1 cellular context compared by ENCODE assay signal in the genomic region with DNA sequence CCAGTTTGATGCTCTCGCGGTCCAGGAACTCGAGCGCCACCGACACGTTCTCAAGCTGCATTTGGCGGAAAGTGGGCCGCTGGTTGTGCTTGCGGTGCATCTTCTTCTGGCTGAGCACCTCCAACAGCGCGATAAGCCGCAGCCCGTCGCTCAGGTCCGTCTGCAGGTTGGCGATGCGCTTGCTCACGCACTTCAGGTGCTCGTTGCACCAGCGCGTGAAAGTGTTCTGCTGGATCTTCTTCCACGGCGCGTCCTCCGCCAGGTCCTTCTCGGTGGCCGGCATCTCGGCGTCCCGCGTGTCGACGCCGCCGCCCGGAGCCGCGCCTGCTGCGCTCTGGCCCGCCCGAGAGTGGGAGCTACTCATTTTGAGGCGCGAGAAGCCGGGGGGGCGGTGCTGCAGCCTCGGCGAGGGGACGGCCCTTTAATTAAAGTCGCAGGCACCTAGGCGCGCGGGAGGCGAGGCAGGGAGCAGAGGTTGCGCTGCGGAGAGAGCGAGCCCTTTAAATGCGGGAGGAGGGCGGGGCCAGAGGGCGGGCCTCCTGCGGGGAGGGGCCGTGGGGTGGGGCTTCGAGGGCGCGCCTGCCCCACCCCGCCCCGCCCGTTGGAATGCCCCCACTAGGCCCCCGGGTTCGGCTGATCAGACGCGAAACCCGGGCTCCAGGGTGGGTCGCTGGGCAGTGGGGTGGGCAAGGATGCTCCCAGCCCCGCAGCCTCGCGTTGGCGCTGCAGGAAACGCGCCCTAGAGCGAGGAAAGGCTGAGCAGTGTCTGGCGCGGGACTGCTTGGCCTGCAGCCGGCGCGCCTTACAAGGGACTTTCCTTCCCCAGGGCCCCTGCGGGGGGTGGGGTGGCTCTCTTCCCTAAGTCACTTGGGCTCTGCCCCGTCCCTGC.
TF ChIP-seq lines count a peak whose summit lies in the region.

No MANE protein-coding gene starts in this region.

TF ChIP-seq in HepG2, 621 proteins besides CTCF, POLR2A, EP300 and RAD21 (continued from another document and continues in another):
- TF ChIP-seq GMEB1 (CRISPR knock-in tag; IDR thresholded peaks at IDR 0.05; ENCODE audit: borderline replicate concordance) (peak; percentile 48; the same call in 1 of the 2 replicates), NFKB2 (CRISPR knock-in tag; IDR thresholded peaks at IDR 0.05; ENCODE audit: borderline replicate concordance) (peak; percentile 46; the same call in 1 of the 2 replicates), POGK (CRISPR knock-in tag; conservative IDR thresholded peaks at IDR 0.05) (peak; percentile 63; the same call in 1 of the 2 replicates), ZNF205 (CRISPR knock-in tag; IDR thresholded peaks at IDR 0.05) (0 out of 2 replicates have a peak, but pooled peaks have one; percentile 52), MEF2D (CRISPR knock-in tag; IDR thresholded peaks at IDR 0.05) (0 out of 2 replicates have a peak, but pooled peaks have one; percentile 26), ZNF614 (CRISPR knock-in tag; IDR thresholded peaks at IDR 0.05; ENCODE audit: borderline replicate concordance) (peak; percentile 48; the same call in 1 of the 2 replicates), ZNF710 (CRISPR knock-in tag; IDR thresholded peaks at IDR 0.05; ENCODE audit: borderline replicate concordance) (peak; percentile 60; the same call in 1 of the 2 replicates), GATAD2A (CRISPR knock-in tag; IDR thresholded peaks at IDR 0.05) (peak; percentile 8; the same call in 1 of the 2 replicates), ZNF317 (CRISPR knock-in tag; IDR thresholded peaks at IDR 0.05) (0 out of 2 replicates have a peak, but pooled peaks have one; percentile 20), ZNF350 (CRISPR knock-in tag; IDR thresholded peaks at IDR 0.05; ENCODE audit: borderline replicate concordance, low read depth) (peak; percentile 46; the same call in 1 of the 2 replicates), ZXDC (CRISPR knock-in tag; IDR thresholded peaks at IDR 0.05) (peak; percentile 39; the same call in 1 of the 2 replicates), SP5 (CRISPR knock-in tag; IDR thresholded peaks at IDR 0.05; ENCODE audit: borderline replicate concordance, low read depth) (peak; percentile 65; the same call in 1 of the 2 replicates), PHF21A (CRISPR knock-in tag; IDR thresholded peaks at IDR 0.05) (peak; percentile 64), SAFB2 (CRISPR knock-in tag; IDR thresholded peaks at IDR 0.05; ENCODE audit: borderline replicate concordance, low read depth) (0 out of 2 replicates have a peak, but pooled peaks have one; percentile 79), SPEN (CRISPR knock-in tag; IDR thresholded peaks at IDR 0.05; ENCODE audit: low read depth) (peak; percentile 48; the same call in 1 of the 2 replicates), ZNF788 (CRISPR knock-in tag; IDR thresholded peaks at IDR 0.05; ENCODE audit: borderline replicate concordance) (peak; percentile 36; the same call in 1 of the 2 replicates), ZNF747 (CRISPR knock-in tag; IDR thresholded peaks at IDR 0.05; ENCODE audit: borderline replicate concordance) (peak; percentile 33; the same call in 1 of the 2 replicates), SMC3 (IDR thresholded peaks at IDR 0.05; ENCODE audit: low read length) (no peak), ZNF232 (CRISPR knock-in tag; IDR thresholded peaks at IDR 0.05; ENCODE audit: borderline replicate concordance) (no peak), ZNF18 (CRISPR knock-in tag; IDR thresholded peaks at IDR 0.05; ENCODE audit: insufficient replicate concordance) (peak; percentile 46), ZNF703 (CRISPR knock-in tag; IDR thresholded peaks at IDR 0.05; ENCODE audit: borderline replicate concordance) (no peak), NFKBIZ (CRISPR knock-in tag; IDR thresholded peaks at IDR 0.05) (no peak), NCOA2 (CRISPR knock-in tag; IDR thresholded peaks at IDR 0.05) (0 out of 2 replicates have a peak, but pooled peaks have one; percentile 23), ZBTB20 (CRISPR knock-in tag; IDR thresholded peaks at IDR 0.05; ENCODE audit: borderline replicate concordance, low read depth) (0 out of 2 replicates have a peak, but pooled peaks have one; percentile 38), ZFX (CRISPR knock-in tag; IDR thresholded peaks at IDR 0.05; ENCODE audit: low read depth) (peak; percentile 61), HINFP (CRISPR knock-in tag; IDR thresholded peaks at IDR 0.05; ENCODE audit: low read depth) (no peak), IKZF5 (CRISPR knock-in tag; IDR thresholded peaks at IDR 0.05) (peak; percentile 69; the same call in 1 of the 2 replicates), MYNN (CRISPR knock-in tag; IDR thresholded peaks at IDR 0.05; ENCODE audit: low read depth) (0 out of 2 replicates have a peak, but pooled peaks have one; percentile 42), ZNF839 (CRISPR knock-in tag; IDR thresholded peaks at IDR 0.05; ENCODE audit: borderline replicate concordance) (no peak), ZFP36 (IDR thresholded peaks at IDR 0.05; ENCODE audit: borderline replicate concordance, low read depth, low read length, partially characterized antibody) (no peak)
- TF ChIP-seq, protein P1, sequence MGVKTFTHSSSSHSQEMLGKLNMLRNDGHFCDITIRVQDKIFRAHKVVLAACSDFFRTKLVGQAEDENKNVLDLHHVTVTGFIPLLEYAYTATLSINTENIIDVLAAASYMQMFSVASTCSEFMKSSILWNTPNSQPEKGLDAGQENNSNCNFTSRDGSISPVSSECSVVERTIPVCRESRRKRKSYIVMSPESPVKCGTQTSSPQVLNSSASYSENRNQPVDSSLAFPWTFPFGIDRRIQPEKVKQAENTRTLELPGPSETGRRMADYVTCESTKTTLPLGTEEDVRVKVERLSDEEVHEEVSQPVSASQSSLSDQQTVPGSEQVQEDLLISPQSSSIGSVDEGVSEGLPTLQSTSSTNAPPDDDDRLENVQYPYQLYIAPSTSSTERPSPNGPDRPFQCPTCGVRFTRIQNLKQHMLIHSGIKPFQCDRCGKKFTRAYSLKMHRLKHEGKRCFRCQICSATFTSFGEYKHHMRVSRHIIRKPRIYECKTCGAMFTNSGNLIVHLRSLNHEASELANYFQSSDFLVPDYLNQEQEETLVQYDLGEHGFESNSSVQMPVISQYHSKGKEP (CRISPR knock-in tag; IDR thresholded peaks at IDR 0.05), result no peak
- TF ChIP-seq, protein P2, sequence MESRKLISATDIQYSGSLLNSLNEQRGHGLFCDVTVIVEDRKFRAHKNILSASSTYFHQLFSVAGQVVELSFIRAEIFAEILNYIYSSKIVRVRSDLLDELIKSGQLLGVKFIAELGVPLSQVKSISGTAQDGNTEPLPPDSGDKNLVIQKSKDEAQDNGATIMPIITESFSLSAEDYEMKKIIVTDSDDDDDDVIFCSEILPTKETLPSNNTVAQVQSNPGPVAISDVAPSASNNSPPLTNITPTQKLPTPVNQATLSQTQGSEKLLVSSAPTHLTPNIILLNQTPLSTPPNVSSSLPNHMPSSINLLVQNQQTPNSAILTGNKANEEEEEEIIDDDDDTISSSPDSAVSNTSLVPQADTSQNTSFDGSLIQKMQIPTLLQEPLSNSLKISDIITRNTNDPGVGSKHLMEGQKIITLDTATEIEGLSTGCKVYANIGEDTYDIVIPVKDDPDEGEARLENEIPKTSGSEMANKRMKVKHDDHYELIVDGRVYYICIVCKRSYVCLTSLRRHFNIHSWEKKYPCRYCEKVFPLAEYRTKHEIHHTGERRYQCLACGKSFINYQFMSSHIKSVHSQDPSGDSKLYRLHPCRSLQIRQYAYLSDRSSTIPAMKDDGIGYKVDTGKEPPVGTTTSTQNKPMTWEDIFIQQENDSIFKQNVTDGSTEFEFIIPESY (CRISPR knock-in tag; IDR thresholded peaks at IDR 0.05), result no peak
- TF ChIP-seq, protein P3, sequence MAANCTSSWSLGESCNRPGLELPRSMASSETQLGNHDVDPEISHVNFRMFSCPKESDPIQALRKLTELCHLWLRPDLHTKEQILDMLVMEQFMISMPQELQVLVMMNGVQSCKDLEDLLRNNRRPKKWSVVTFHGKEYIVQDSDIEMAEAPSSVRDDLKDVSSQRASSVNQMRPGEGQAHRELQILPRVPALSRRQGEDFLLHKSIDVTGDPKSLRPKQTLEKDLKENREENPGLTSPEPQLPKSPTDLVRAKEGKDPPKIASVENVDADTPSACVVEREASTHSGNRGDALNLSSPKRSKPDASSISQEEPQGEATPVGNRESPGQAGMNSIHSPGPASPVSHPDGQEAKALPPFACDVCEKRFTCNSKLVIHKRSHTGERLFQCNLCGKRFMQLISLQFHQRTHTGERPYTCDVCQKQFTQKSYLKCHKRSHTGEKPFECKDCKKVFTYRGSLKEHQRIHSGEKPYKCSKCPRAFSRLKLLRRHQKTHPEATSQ (CRISPR knock-in tag; IDR thresholded peaks at IDR 0.05; ENCODE audit: borderline replicate concordance), result no peak
